8 cellular contexts compared by ENCODE assay signal in genomic region chr17:28335959-28336871, GRCh38. TPM values are rescaled to one million over a fixed set of nuclear protein-coding genes. Genes with fewer than 3 reads are reported as not detected.
DNase-seq lines count a peak whose midpoint lies in the region; ATAC-seq and TF ChIP-seq lines count a peak whose summit lies in the region.

No MANE protein-coding gene starts in this region.

- peaks cover 10% of the 10 kb centered on the region; the same call in 1 of the 2 replicates for H3K79me2 ChIP-seq in OCI-LY7 (ENCODE audit: insufficient read depth, low read depth, low read length)

- peak overlapping the region; percentile 98 for H3K4me3 Mint-ChIP-seq in CD4-positive, alpha-beta T cell

- peak in 1 of 10 experiments; percentile 5 for DNase-seq in CD4-positive, alpha-beta T cell
- no peak for DNase-seq in OCI-LY7 (ENCODE audit: low spot score)
- peak; percentile 97 for DNase-seq in astrocyte of the hippocampus (ENCODE audit: low read depth, low spot score)
- DNase-seq in GOT3 (lab: John Stamatoyannopoulos, UW), result no peak

- H3K27me3 Mint-ChIP-seq in CD4-positive, alpha-beta T cell, result no peaks in the 10 kb centered on the region

- CTCF ChIA-PET in CD4-positive, alpha-beta T cell (lab: Charles Lee), result interaction anchor here (0.9 to 2.3 kb wide), 5 partner anchors 17 to 103 kb away, joined by 3 to 15 read pairs (median 5); partner anchors contain the start of genes POLDIP2 and TMEM97
- CTCF ChIA-PET in HEK293 (lab: Yijun Ruan, JAX), result interaction anchor here (0.5 to 2.3 kb wide), 15 partner anchors 9 to 691 kb away, joined by 3 to 15 read pairs (median 3); partner anchors contain the start of gene POLDIP2
- CTCF ChIA-PET in OCI-LY7 (lab: Charles Lee; ENCODE audit: unreplicated experiment), result interaction anchor here (0.6 to 0.8 kb wide), 2 partner anchors 18 to 21 kb away, joined by 3 read pairs; partner anchors contain the start of gene POLDIP2

- no peaks in the 10 kb centered on the region for H4K20me1 ChIP-seq in OCI-LY7 (ENCODE audit: insufficient read depth, low read length)

- peak overlapping the region; percentile 64 for H2AFZ ChIP-seq in OCI-LY7 (ENCODE audit: low read length)

- H3K9me3 Mint-ChIP-seq in CD4-positive, alpha-beta T cell, result no peaks in the 10 kb centered on the region

- POLR2A ChIA-PET in CD4-positive, alpha-beta T cell (lab: Charles Lee), result interaction anchor here (0.6 to 2.5 kb wide), 19 partner anchors 11 to 616 kb away, joined by 3 to 118 read pairs (median 6); partner anchors contain the start of genes BLTP2, LYRM9, PHF12 and POLDIP2
- POLR2A ChIA-PET in HEK293 (lab: Yijun Ruan, JAX) (interaction anchor here (0.6 to 3.1 kb wide), 36 partner anchors 10 to 1006 kb away, joined by 3 to 122 read pairs (median 4); partner anchors contain the start of genes LYRM9, NLK, PHF12 and PIGS), OCI-LY7 (lab: Charles Lee) (interaction anchor here (0.8 to 3.0 kb wide), 8 partner anchors 11 to 260 kb away, joined by 3 to 22 read pairs (median 4); partner anchors contain the start of genes POLDIP2 and TMEM97)

- H3K4me2 ChIP-seq in OCI-LY7 (ENCODE audit: low read length), result peak overlapping the region; percentile 97

- peaks cover 56% of the 10 kb centered on the region for H3K4me1 Mint-ChIP-seq in CD4-positive, alpha-beta T cell (ENCODE audit: low read depth)

- H3K36me3 ChIP-seq in HEK293 (ENCODE audit: control insufficient read depth in 2 of 2, insufficient read depth in 1 of 2, low read length in 2 of 2) (peaks cover 0 to 33% of the 10 kb centered on the region in 2 experiments; a peak in 1 of 3 replicates), OCI-LY7 (ENCODE audit: insufficient read depth, low read length) (peaks cover 3% of the 10 kb centered on the region; the same call in 1 of the 2 replicates), rectal smooth muscle tissue (ENCODE audit: control insufficient read depth, insufficient read depth, low read length) (peaks cover 20% of the 10 kb centered on the region)

- peak overlapping the region; percentile 87 for H3K4me3 ChIP-seq in HEK293 (ENCODE audit: low read depth, low read length)
- peak overlapping the region; percentile 86 for H3K4me3 ChIP-seq in OCI-LY7 (ENCODE audit: low read depth, low read length, poor library complexity, severe bottlenecking)
- peak overlapping the region; percentile 92 for H3K4me3 ChIP-seq in iPS-11a (ENCODE audit: low read depth, low read length)
- H3K4me3 ChIP-seq in rectal smooth muscle tissue (ENCODE audit: low read length), result peak overlapping the region; percentile 92

- peak overlapping the region; percentile 74 for H3K9ac ChIP-seq in rectal smooth muscle tissue (ENCODE audit: low read length)

- H3K27me3 ChIP-seq in CD4-positive, alpha-beta T cell (ENCODE audit: control insufficient read depth, insufficient read depth, low read length), result no peaks in the 10 kb centered on the region
- no peaks in the 10 kb centered on the region for H3K27me3 ChIP-seq in rectal smooth muscle tissue (ENCODE audit: control insufficient read depth, insufficient read depth, low read length)

- H3K9me3 ChIP-seq in CD4-positive, alpha-beta T cell (ENCODE audit: control insufficient read depth, low read length), result no peaks in the 10 kb centered on the region
- H3K9me3 ChIP-seq in HEK293 (ENCODE audit: control insufficient read depth, insufficient read depth, low read depth, low read length) (no peaks in the 10 kb centered on the region), OCI-LY7 (ENCODE audit: low read length) (no peaks in the 10 kb centered on the region)

- H3K4me1 ChIP-seq in HEK293 (ENCODE audit: control insufficient read depth, insufficient read depth, low read length), result peaks cover 14% of the 10 kb centered on the region
- peaks cover 23% of the 10 kb centered on the region for H3K4me1 ChIP-seq in OCI-LY7 (ENCODE audit: insufficient read depth, low read length, poor library complexity, severe bottlenecking)
- peaks cover 8% of the 10 kb centered on the region for H3K4me1 ChIP-seq in rectal smooth muscle tissue (ENCODE audit: control insufficient read depth, insufficient read depth, low read length)

- H3K27ac Mint-ChIP-seq in CD4-positive, alpha-beta T cell, result peak overlapping the region; percentile 88

- BruUV-seq in OCI-LY7 (replicated peaks; lab: Mats Ljungman, UMichigan), result TSS peak; percentile 30

- ATAC-seq in CD4-positive, alpha-beta T cell (ENCODE audit: poor library complexity), result no peak
- no peak for ATAC-seq in GM19395 (IDR thresholded peaks at IDR 0.05; ENCODE audit: unreplicated experiment)

- no peak for TF ChIP-seq CTCF in CD4-positive, alpha-beta T cell (IDR thresholded peaks at IDR 0.05)
- TF ChIP-seq CTCF in HEK293 (tag by site-specific recombination; IDR thresholded peaks at IDR 0.05) (peak; percentile 28; the same call in 1 of the 2 replicates), OCI-LY7 (conservative IDR thresholded peaks at IDR 0.05; ENCODE audit: low read length) (no peak)

- intact Hi-C loops in CD4-positive, alpha-beta T cell (cut with DNase I, micrococcal nuclease), result loop anchor here (1.0 to 10.0 kb wide), 7 partner anchors 17 to 617 kb away; partner anchors contain the start of genes POLDIP2 (in 2 of the 2), TMEM97 (in 2 of the 2), BLTP2 (in 1 of the 2) and FAM222B (in 1 of the 2)
- intact Hi-C loops in OCI-LY7 (cut with micrococcal nuclease; ENCODE audit: unreplicated experiment), result loop anchor here (1.0 to 2.0 kb wide), 2 partner anchors 21 to 35 kb away; partner anchors contain the start of genes POLDIP2, SARM1 and VTN

- no peaks in the 10 kb centered on the region for H3K9me2 ChIP-seq in OCI-LY7 (ENCODE audit: insufficient read depth, low read length)

- peaks cover 38% of the 10 kb centered on the region for H3K36me3 Mint-ChIP-seq in CD4-positive, alpha-beta T cell (ENCODE audit: low read depth)

- peak overlapping the region; percentile 87 for H3K27ac ChIP-seq in CD4-positive, alpha-beta T cell (ENCODE audit: low read depth, low read length)
- H3K27ac ChIP-seq in HEK293 (ENCODE audit: extremely low read depth, low read depth, low read length) (peak overlapping the region; percentile 62), OCI-LY7 (ENCODE audit: low read depth, low read length, poor library complexity, severe bottlenecking) (no peak overlapping the region), rectal smooth muscle tissue (ENCODE audit: low read depth, low read length) (peak overlapping the region; percentile 92)

TF ChIP-seq in HEK293, 187 proteins besides CTCF, POLR2A, EP300 and RAD21 (continues in another document):
- TF ChIP-seq ZBTB1 (tag by site-specific recombination; IDR thresholded peaks at IDR 0.05) (0 out of 2 replicates have a peak, but pooled peaks have one; percentile 31), GLI4 (tag by site-specific recombination; IDR thresholded peaks at IDR 0.05) (0 out of 2 replicates have a peak, but pooled peaks have one; percentile 21), AEBP2 (tag by site-specific recombination; IDR thresholded peaks at IDR 0.05; ENCODE audit: borderline replicate concordance) (no peak), ATF2 (tag by site-specific recombination; IDR thresholded peaks at IDR 0.05; ENCODE audit: low read depth) (peak; percentile 98), IKZF3 (tag by site-specific recombination; IDR thresholded peaks at IDR 0.05) (peak; percentile 63), ZNF560 (tag by site-specific recombination; IDR thresholded peaks at IDR 0.05; ENCODE audit: borderline replicate concordance) (no peak)

RNA-seq across cellular contexts. Expression of gene TNFAIP1, which starts 0.7 kb away (rescaled TPM):
- total RNA-seq in CD4-positive, alpha-beta T cell, result 10 to 100 TPM in 1 of 2 experiments, 1 to 10 TPM in 1; 9.5 to 12.1 TPM
- 9.3 and 15.5 TPM in 2 replicates for total RNA-seq in OCI-LY7 (2014; rRNA removed; shearing (Covaris generic))
- 10.6 and 14.7 TPM in 2 replicates for total RNA-seq in OCI-LY7 (2022)

RNA-seq across cellular contexts. Expression of gene IFT20, which starts 0.9 kb away (rescaled TPM):
- total RNA-seq in CD4-positive, alpha-beta T cell, result 10 to 100 TPM; 52.6 to 53.1 TPM
- total RNA-seq in OCI-LY7 (2014; rRNA removed; shearing (Covaris generic)), result 16.3 and 32.9 TPM in 2 replicates
- 23.8 and 23.9 TPM in 2 replicates for total RNA-seq in OCI-LY7 (2022)

RNA-seq across cellular contexts. Expression of gene TMEM97, which starts 17.2 kb away (rescaled TPM):
- total RNA-seq in CD4-positive, alpha-beta T cell, result 1 to 10 TPM; 2.6 to 3.7 TPM
- 62.3 and 65.7 TPM in 2 replicates for total RNA-seq in OCI-LY7 (2014; rRNA removed; shearing (Covaris generic))
- total RNA-seq in OCI-LY7 (2022), result 65.1 and 69.6 TPM in 2 replicates

RNA-seq across cellular contexts. Expression of gene POLDIP2, which starts 21.1 kb away (rescaled TPM):
- 10 to 100 TPM; 22.1 to 23.9 TPM for total RNA-seq in CD4-positive, alpha-beta T cell
- 82.2 and 88.8 TPM in 2 replicates for total RNA-seq in OCI-LY7 (2014; rRNA removed; shearing (Covaris generic))
- total RNA-seq in OCI-LY7 (2022), result 85.0 and 89.2 TPM in 2 replicates

RNA-seq across cellular contexts. Expression of gene SEBOX, which starts 28.8 kb away (rescaled TPM):
- total RNA-seq in CD4-positive, alpha-beta T cell, result not detected
- total RNA-seq in OCI-LY7 (2014; rRNA removed; shearing (Covaris generic)), result not detected in 2 replicates
- not detected in 2 replicates for total RNA-seq in OCI-LY7 (2022)

Comparison
In these comparisons a context has a peak if more than half of its experiments do, and no peak if none do; other contexts are left out.
1. RNA of gene TMEM97, which starts 17.2 kb away (total RNA-seq): 62.3 to 69.6 TPM in OCI-LY7; 2.6 to 3.7 TPM in CD4-positive, alpha-beta T cell; every median in the first group is over 10 times any median in the second.
2. Peak in every context shown above with its lines, with median percentiles within 50 percentile points of each other: H3K4me3 ChIP-seq.